Comparison of ENCODE assay signal across 23 cellular contexts in genomic region chr3:80993241-80993945, GRCh38.
DNase-seq lines count a peak whose midpoint lies in the region; ATAC-seq and TF ChIP-seq lines count a peak whose summit lies in the region.
"Had no signal": no experiment of that assay in that cellular context is flagged by ENCODE, and none has a peak within 500 bp of the region (broad histone marks: within the 10 kb centered on the region; RNA-seq: fewer than 3 reads in every experiment).

No MANE protein-coding gene starts in this region.

- no peaks in the 10 kb centered on the region for H4K20me1 ChIP-seq in PC-3 (ENCODE audit: low read length)

- H3K4me3 Mint-ChIP-seq in Caco-2 (ENCODE audit: unreplicated experiment) = no peak overlapping the region
- H3K4me3 Mint-ChIP-seq in stimulated activated naive CD8-positive, alpha-beta T cell treated with anti-CD3 and anti-CD28 coated beads, Interleukin-15, amount 100 ng/mL, for 72 hours = no peak overlapping the region
- H3K4me3 Mint-ChIP-seq: activated CD4-positive, alpha-beta T cell treated with anti-CD3 and anti-CD28 coated beads, Interleukin-2, amount 10 ng/mL, durations not matched to agents 24 days and 14 days; activated naive CD4-positive, alpha-beta T cell treated with anti-CD3 and anti-CD28 coated beads, Interleukin-2, amount 50 U/mL, for 24 hours; GM23338 had no signal

- peak overlapping the region; percentile 45 for H3K4me2 ChIP-seq in PC-3 (ENCODE audit: low read length)
- H3K4me2 ChIP-seq: GM23338 had no signal

- peaks cover 31% of the 10 kb centered on the region for H3K4me1 Mint-ChIP-seq in Caco-2 (ENCODE audit: low read depth, unreplicated experiment)
- no peaks in the 10 kb centered on the region for H3K4me1 Mint-ChIP-seq in stimulated activated naive CD8-positive, alpha-beta T cell treated with anti-CD3 and anti-CD28 coated beads, Interleukin-15, amount 100 ng/mL, for 72 hours
- H3K4me1 Mint-ChIP-seq: activated CD4-positive, alpha-beta T cell treated with anti-CD3 and anti-CD28 coated beads, Interleukin-2, amount 10 ng/mL, durations not matched to agents 24 days and 14 days; activated naive CD4-positive, alpha-beta T cell treated with anti-CD3 and anti-CD28 coated beads, Interleukin-2, amount 50 U/mL, for 24 hours; GM23338 had no signal

- H3F3A ChIP-seq in PC-3 (ENCODE audit: low read length, unreplicated experiment) = peaks cover 5% of the 10 kb centered on the region

- BruUV-seq in Caco-2 (replicated peaks; lab: Mats Ljungman, UMichigan) (no TSS peak), PC-3 (replicated peaks; lab: Mats Ljungman, UMichigan) (no TSS peak)

- intact Hi-C loops in Caco-2 (cut with micrococcal nuclease; ENCODE audit: unreplicated experiment) = loop anchor here (5.0 kb wide), 1 partner anchor 179 kb away; no protein-coding TSS in a partner anchor
- intact Hi-C loops in PC-3 (cut with micrococcal nuclease) = loop anchor here (10.0 kb wide), 1 partner anchor 209 kb away; no protein-coding TSS in a partner anchor
- intact Hi-C loops in cardiac septum (cut with DNase I) = no loop called here
- intact Hi-C loops in dorsolateral prefrontal cortex (cut with DNase I) = no loop called here

- no peak overlapping the region for H3K4me3 ChIP-seq in Caco-2 (ENCODE audit: low read depth, low read length)
- H3K4me3 ChIP-seq in PC-3 (ENCODE audit: low read length) = no peak overlapping the region
- H3K4me3 ChIP-seq in dorsolateral prefrontal cortex = no peak overlapping the region
- H3K4me3 ChIP-seq: body of pancreas, esophagus squamous epithelium, GM23338, heart right ventricle, SJCRH30 had no signal

- CTCF ChIA-PET in Caco-2 (lab: Charles Lee) = no interaction called here
- CTCF ChIA-PET in PC-3 (lab: Charles Lee) = no interaction called here

- H3K36me3 ChIP-seq in Caco-2 (ENCODE audit: control insufficient read depth, insufficient read depth, low read length) (no peaks in the 10 kb centered on the region), PC-3 (ENCODE audit: low read depth, low read length) (no peaks in the 10 kb centered on the region)
- H3K36me3 ChIP-seq: esophagus squamous epithelium, heart right ventricle, SJCRH30 had no signal

- H3K4me1 ChIP-seq in Caco-2 (peaks cover 47% of the 10 kb centered on the region), PC-3 (ENCODE audit: insufficient read depth, low read length) (peaks cover 21% of the 10 kb centered on the region)
- H3K4me1 ChIP-seq: body of pancreas, esophagus squamous epithelium, heart right ventricle, SJCRH30 had no signal

- H3K9me2 ChIP-seq in PC-3 (replicated peaks; ENCODE audit: low read length) = no peaks in the 10 kb centered on the region

- TF ChIP-seq CTCF in Caco-2 (IDR thresholded peaks at IDR 0.05; ENCODE audit: insufficient read depth in 1 of 2, low read depth in 1 of 2, low read length in 1 of 2, severe bottlenecking in 1 of 2, unreplicated experiment in 1 of 2) (no peak), PC-3 (conservative IDR thresholded peaks at IDR 0.05; ENCODE audit: low read depth, low read length) (no peak), dorsolateral prefrontal cortex (IDR thresholded peaks at IDR 0.05 in 54 of 56, conservative IDR thresholded peaks at IDR 0.05 in 2 of 56; ENCODE audit: low read depth in 1 of 56, partially characterized antibody in 56 of 56) (no peak)

- ATAC-seq in GM19438 (IDR thresholded peaks at IDR 0.05; ENCODE audit: low read depth, unreplicated experiment) = peak; percentile 80
- ATAC-seq in HG02938 (IDR thresholded peaks at IDR 0.05; ENCODE audit: unreplicated experiment) = peak; percentile 79
- no peak for ATAC-seq in PC-3
- no peak for ATAC-seq in stimulated activated naive CD8-positive, alpha-beta T cell treated with anti-CD3 and anti-CD28 coated beads, Interleukin-15, amount 100 ng/mL, for 72 hours
- ATAC-seq: body of pancreas, GM23338, heart right ventricle, sciatic nerve had no signal

- H3K9me3 ChIP-seq in Caco-2 (peaks cover 7% of the 10 kb centered on the region; the same call in 1 of the 2 replicates), PC-3 (ENCODE audit: low read length) (no peaks in the 10 kb centered on the region)
- H3K9me3 ChIP-seq: body of pancreas, esophagus squamous epithelium, SJCRH30 had no signal

- peak overlapping the region; percentile 51 for H3K27ac Mint-ChIP-seq in Caco-2 (ENCODE audit: unreplicated experiment)
- no peak overlapping the region for H3K27ac Mint-ChIP-seq in stimulated activated naive CD8-positive, alpha-beta T cell treated with anti-CD3 and anti-CD28 coated beads, Interleukin-15, amount 100 ng/mL, for 72 hours
- H3K27ac Mint-ChIP-seq: activated CD4-positive, alpha-beta T cell treated with anti-CD3 and anti-CD28 coated beads, Interleukin-2, amount 10 ng/mL, durations not matched to agents 24 days and 14 days; activated naive CD4-positive, alpha-beta T cell treated with anti-CD3 and anti-CD28 coated beads, Interleukin-2, amount 50 U/mL, for 24 hours; GM23338 had no signal

- H3K9ac ChIP-seq in PC-3 (ENCODE audit: low read length) = no peak overlapping the region

- peaks cover 21% of the 10 kb centered on the region for H3K9me3 Mint-ChIP-seq in Caco-2 (ENCODE audit: unreplicated experiment)
- peaks cover 14 to 15% of the 10 kb centered on the region in 2 donors for H3K9me3 Mint-ChIP-seq in stimulated activated naive CD8-positive, alpha-beta T cell treated with anti-CD3 and anti-CD28 coated beads, Interleukin-15, amount 100 ng/mL, for 72 hours
- H3K9me3 Mint-ChIP-seq: GM23338 had no signal

- H3K27me3 ChIP-seq in Caco-2 (replicated peaks; ENCODE audit: control insufficient read depth, insufficient read depth, low read length) = no peaks in the 10 kb centered on the region
- H3K27me3 ChIP-seq in PC-3 (ENCODE audit: low read length) = no peaks in the 10 kb centered on the region
- no peaks in the 10 kb centered on the region for H3K27me3 ChIP-seq in dorsolateral prefrontal cortex
- H3K27me3 ChIP-seq: body of pancreas, esophagus squamous epithelium, heart right ventricle, SJCRH30 had no signal

- H2AFZ ChIP-seq in PC-3 (ENCODE audit: low read length) = peak overlapping the region; percentile 46
- H2AFZ ChIP-seq: GM23338 had no signal

- H3K27ac ChIP-seq in PC-3 (ENCODE audit: low read length) (peak overlapping the region; percentile 59), dorsolateral prefrontal cortex (no peak overlapping the region)
- H3K27ac ChIP-seq: 22Rv1, body of pancreas, esophagus squamous epithelium, heart right ventricle, SJCRH30 had no signal

- peaks cover 5% of the 10 kb centered on the region for H3K36me3 Mint-ChIP-seq in Caco-2 (ENCODE audit: insufficient read depth, unreplicated experiment)
- H3K36me3 Mint-ChIP-seq: activated naive CD4-positive, alpha-beta T cell treated with anti-CD3 and anti-CD28 coated beads, Interleukin-2, amount 50 U/mL, for 24 hours had no signal

- H3K27me3 Mint-ChIP-seq in Caco-2 (ENCODE audit: insufficient read depth, unreplicated experiment) = no peaks in the 10 kb centered on the region
- no peaks in the 10 kb centered on the region for H3K27me3 Mint-ChIP-seq in stimulated activated naive CD8-positive, alpha-beta T cell treated with anti-CD3 and anti-CD28 coated beads, Interleukin-15, amount 100 ng/mL, for 72 hours
- H3K27me3 Mint-ChIP-seq: activated CD4-positive, alpha-beta T cell treated with anti-CD3 and anti-CD28 coated beads, Interleukin-2, amount 10 ng/mL, durations not matched to agents 24 days and 14 days; activated naive CD4-positive, alpha-beta T cell treated with anti-CD3 and anti-CD28 coated beads, Interleukin-2, amount 50 U/mL, for 24 hours had no signal

- DNase-seq in Caco-2 = peak in 1 of 2 experiments; percentile 27
- DNase-seq in PC-3 = no peak
- DNase-seq in cardiac septum (ENCODE audit: low spot score) = no peak
- DNase-seq in dorsolateral prefrontal cortex = no peak
- no peak for DNase-seq in NCI-H187 (lab: John Stamatoyannopoulos, UW)
- no peak for DNase-seq in stimulated activated naive CD8-positive, alpha-beta T cell treated with anti-CD3 and anti-CD28 coated beads, Interleukin-15, amount 100 ng/mL, for 72 hours
- DNase-seq: activated CD4-positive, alpha-beta T cell treated with anti-CD3 and anti-CD28 coated beads, Interleukin-2, amount 10 ng/mL, durations not matched to agents 24 days and 14 days; body of pancreas; C1 segment of cervical spinal cord; esophagus squamous epithelium; heart right ventricle; NCI-H1694 treated with DMSO at 0.1 percent for 48 hours; NCI-H510A; occipital lobe; SJCRH30; stimulated activated CD4-positive, alpha-beta T cell treated with anti-CD3 and anti-CD28 coated beads, Interleukin-2, amount 100 ng/mL, for 48 hours; T1000 had no signal

- no peaks in the 10 kb centered on the region for H3K79me2 ChIP-seq in PC-3 (ENCODE audit: low read length)

- POLR2A ChIA-PET in Caco-2 (lab: Charles Lee) (no interaction called here), PC-3 (lab: Charles Lee; ENCODE audit: unreplicated experiment) (no interaction called here)

Comparison
In these comparisons a context has a peak if more than half of its experiments do, and no peak if none do; other contexts are left out.
1. ATAC-seq: peak in GM19438 (single experiment) and HG02938 (single experiment); none in PC-3 (single experiment) and stimulated activated naive CD8-positive, alpha-beta T cell treated with anti-CD3 and anti-CD28 coated beads, Interleukin-15, amount 100 ng/mL, for 72 hours (single experiment).
2. intact Hi-C loops: an anchor here in Caco-2 (5.0 kb wide) and PC-3 (10.0 kb wide); none called in cardiac septum and dorsolateral prefrontal cortex.